In the genomic region with DNA sequence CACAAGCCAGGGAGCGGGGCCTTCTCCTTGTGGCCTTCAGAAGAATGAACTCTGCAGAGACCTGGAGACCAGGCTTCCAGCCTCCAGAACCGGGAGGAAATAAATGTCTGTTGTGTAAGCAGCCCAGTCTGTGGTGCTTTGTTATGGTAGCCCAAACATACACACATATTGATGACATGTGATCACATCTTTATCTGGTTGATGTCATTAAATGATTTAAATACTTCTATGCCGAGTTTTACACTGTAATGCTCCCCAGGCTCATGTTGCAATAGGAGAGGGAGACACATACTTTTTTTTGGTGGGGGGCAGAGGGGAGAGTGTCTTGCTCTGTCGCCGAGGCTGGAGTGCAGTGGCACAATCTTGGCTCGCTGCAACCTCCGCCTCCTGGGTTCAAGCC, we compare ENCODE assay signal across 18 cellular contexts.
"Had no signal": no experiment of that assay in that cellular context is flagged by ENCODE, and none has a peak within 500 bp of the region (broad histone marks: within the 10 kb centered on the region; RNA-seq: fewer than 3 reads in every experiment).

No MANE protein-coding gene starts in this region.

- H3K4me3 Mint-ChIP-seq: activated naive CD4-positive, alpha-beta T cell treated with anti-CD3 and anti-CD28 coated beads, Interleukin-2, amount 50 U/mL, for 24 hours; effector memory CD8-positive, alpha-beta T cell; nephron; stimulated activated naive B cell treated with anti-CD40 and anti-IgM and Interleukin-4, amounts not matched to agents 10 μg/mL and 1 μg/mL and 100 μg/mL, for 72 hours; T-helper 2 cell treated with Interferon-gamma antibody and Interleukin-4, amounts not matched to agents 5 μg/mL and 100 μg/mL, for 36 hours had no signal

- H3K79me2 ChIP-seq: hepatocyte, parathyroid adenoma had no signal

- DNase-seq: activated CD4-positive, alpha-beta T cell treated with anti-CD3 and anti-CD28 coated beads, Interleukin-2, amount 50 U/mL, for 4 hours; activated gamma-delta T cell; adrenal gland; effector memory CD8-positive, alpha-beta T cell; islet precursor cell; midbrain; sigmoid colon; spleen; stimulated activated CD4-positive, alpha-beta T cell treated with anti-CD3 and anti-CD28 coated beads, Interleukin-4, amount 100 ng/mL, for 4 hours; stimulated activated naive B cell treated with anti-CD40 and anti-IgM and Interleukin-4, amounts not matched to agents 10 μg/mL and 1 μg/mL and 100 μg/mL, for 72 hours; thyroid gland had no signal

- H3K27me3 ChIP-seq: adrenal gland, cardiac muscle cell, hepatocyte, sigmoid colon, thyroid gland had no signal

- H3K27ac ChIP-seq: adrenal gland, cardiac muscle cell, hepatocyte, parathyroid adenoma, sigmoid colon, spleen, thyroid gland had no signal

- H3K27ac Mint-ChIP-seq: activated naive CD4-positive, alpha-beta T cell treated with anti-CD3 and anti-CD28 coated beads, Interleukin-2, amount 50 U/mL, for 24 hours; effector memory CD8-positive, alpha-beta T cell; nephron; stimulated activated naive B cell treated with anti-CD40 and anti-IgM and Interleukin-4, amounts not matched to agents 10 μg/mL and 1 μg/mL and 100 μg/mL, for 72 hours; T-helper 2 cell treated with Interferon-gamma antibody and Interleukin-4, amounts not matched to agents 5 μg/mL and 100 μg/mL, for 36 hours had no signal

- H3K4me1 ChIP-seq: adrenal gland, parathyroid adenoma, sigmoid colon, spleen had no signal

- H3K4me3 ChIP-seq: adrenal gland, cardiac muscle cell, hepatocyte, lung, sigmoid colon, spleen, thyroid gland had no signal

- H3K36me3 Mint-ChIP-seq: activated naive CD4-positive, alpha-beta T cell treated with anti-CD3 and anti-CD28 coated beads, Interleukin-2, amount 50 U/mL, for 24 hours; stimulated activated naive B cell treated with anti-CD40 and anti-IgM and Interleukin-4, amounts not matched to agents 10 μg/mL and 1 μg/mL and 100 μg/mL, for 72 hours had no signal

- H3K9me3 ChIP-seq: adrenal gland, thyroid gland had no signal

- H3K9me3 Mint-ChIP-seq: T-helper 2 cell treated with Interferon-gamma antibody and Interleukin-4, amounts not matched to agents 5 μg/mL and 100 μg/mL, for 36 hours had no signal

- ATAC-seq: effector memory CD8-positive, alpha-beta T cell; stimulated activated naive B cell treated with anti-CD40 and anti-IgM and Interleukin-4, amounts not matched to agents 10 μg/mL and 1 μg/mL and 100 μg/mL, for 72 hours had no signal

- H3K4me1 Mint-ChIP-seq: activated naive CD4-positive, alpha-beta T cell treated with anti-CD3 and anti-CD28 coated beads, Interleukin-2, amount 50 U/mL, for 24 hours; nephron had no signal

- H3K9ac ChIP-seq: parathyroid adenoma had no signal

- H3K36me3 ChIP-seq: adrenal gland, cardiac muscle cell, sigmoid colon, spleen, thyroid gland had no signal

- H2AFZ ChIP-seq: hepatocyte, parathyroid adenoma had no signal

- H3K4me2 ChIP-seq: hepatocyte had no signal
